Comparison of ENCODE assay signal across 8 cellular contexts in genomic region chr20:46206025-46206424, GRCh38.
A peak's percentile ranks its signal among the peaks of the same experiment; 100 is the strongest.
DNase-seq lines count a peak whose midpoint lies in the region; ATAC-seq and TF ChIP-seq lines count a peak whose summit lies in the region.
"Had no signal": no experiment of that assay in that cellular context is flagged by ENCODE, and none has a peak within 500 bp of the region (broad histone marks: within the 10 kb centered on the region; RNA-seq: fewer than 3 reads in every experiment).

No MANE protein-coding gene starts in this region.

- H3K4me3 ChIP-seq in HL-60 (replicated peaks; ENCODE audit: insufficient read depth, low read length) (no peak overlapping the region), testis (no peak overlapping the region)
- H3K4me3 ChIP-seq: HAP-1 had no signal

- peak; percentile 58 to 75 for ATAC-seq in left cardiac atrium
- no peak for ATAC-seq in GM19463 (IDR thresholded peaks at IDR 0.05; ENCODE audit: unreplicated experiment)
- no peak for ATAC-seq in HG03196 (IDR thresholded peaks at IDR 0.05; ENCODE audit: unreplicated experiment)

- H3K4me1 Mint-ChIP-seq in activated CD4-positive, alpha-beta T cell treated with anti-CD3 and anti-CD28 coated beads, Interleukin-2, amount 10 ng/mL, durations not matched to agents 24 days and 14 days: peaks cover 17% of the 10 kb centered on the region

- H3K27ac Mint-ChIP-seq in activated CD4-positive, alpha-beta T cell treated with anti-CD3 and anti-CD28 coated beads, Interleukin-2, amount 10 ng/mL, durations not matched to agents 24 days and 14 days: no peak overlapping the region

- no peak overlapping the region for H3K4me3 Mint-ChIP-seq in activated CD4-positive, alpha-beta T cell treated with anti-CD3 and anti-CD28 coated beads, Interleukin-2, amount 10 ng/mL, durations not matched to agents 24 days and 14 days

- TF ChIP-seq POLR2A in testis (IDR thresholded peaks at IDR 0.05): no peak

- H3K4me1 ChIP-seq in testis: peaks cover 47% of the 10 kb centered on the region

- H3K27me3 ChIP-seq in HL-60 (ENCODE audit: insufficient read depth, poor library complexity, severe bottlenecking) (peaks cover 4% of the 10 kb centered on the region), testis (no peaks in the 10 kb centered on the region)

- DNase-seq in HL-60 (ENCODE audit: low read depth in 1 of 2, low spot score in 1 of 2) (peak; percentile 75 to 87), SW 1271 (lab: John Stamatoyannopoulos, UW) (peak; percentile 41 to 70), left cardiac atrium (peak; percentile 48), testis (peak; percentile 45)
- DNase-seq in activated CD4-positive, alpha-beta T cell treated with anti-CD3 and anti-CD28 coated beads, Interleukin-2, amount 10 ng/mL, durations not matched to agents 24 days and 14 days: no peak

- H3K27me3 Mint-ChIP-seq in activated CD4-positive, alpha-beta T cell treated with anti-CD3 and anti-CD28 coated beads, Interleukin-2, amount 10 ng/mL, durations not matched to agents 24 days and 14 days: peaks cover 29% of the 10 kb centered on the region

- no peak for TF ChIP-seq CTCF in HL-60 (IDR thresholded peaks at IDR 0.05; ENCODE audit: insufficient read depth, low read length)
- no peak for TF ChIP-seq CTCF in testis (IDR thresholded peaks at IDR 0.05)

- no peak overlapping the region for H3K27ac ChIP-seq in HL-60 (replicated peaks)
- H3K27ac ChIP-seq in testis: no peak overlapping the region

- WGBS in testis, 2 donors: 65 to 67% methylated on average over 5 of the region's 5 CpGs

- no peaks in the 10 kb centered on the region for H3K9me3 ChIP-seq in testis
- H3K9me3 ChIP-seq: HAP-1 had no signal

- no peaks in the 10 kb centered on the region for H3K9me3 Mint-ChIP-seq in activated CD4-positive, alpha-beta T cell treated with anti-CD3 and anti-CD28 coated beads, Interleukin-2, amount 10 ng/mL, durations not matched to agents 24 days and 14 days

- intact Hi-C loops in left cardiac atrium (cut with DNase I): loop anchor here in 1 of 2 donors (2.0 kb wide), 1 partner anchor 19 kb away; no protein-coding TSS in a partner anchor
- intact Hi-C loops in testis (cut with DNase I; ENCODE audit: low total_unique reads): no loop called here
- intact Hi-C loops in activated CD4-positive, alpha-beta T cell treated with anti-CD3 and anti-CD28 coated beads, Interleukin-2, amount 10 ng/mL, durations not matched to agents 24 days and 14 days (cut with micrococcal nuclease): no loop called here

- no peaks in the 10 kb centered on the region for H3K36me3 ChIP-seq in testis (ENCODE audit: low read depth, missing control alignments)
- H3K36me3 ChIP-seq: HAP-1 had no signal

- H3K36me3 Mint-ChIP-seq in activated CD4-positive, alpha-beta T cell treated with anti-CD3 and anti-CD28 coated beads, Interleukin-2, amount 10 ng/mL, durations not matched to agents 24 days and 14 days (ENCODE audit: low read depth): no peaks in the 10 kb centered on the region

Comparison
In these comparisons a context has a peak if more than half of its experiments do, and no peak if none do; other contexts are left out.
1. ATAC-seq: peak in left cardiac atrium (2 of 2); none in GM19463 (single experiment) and HG03196 (single experiment).